In genomic region chr11:10993640-10994039, GRCh38 we compare ENCODE assay signal across 10 cellular contexts.
"Had no signal": no experiment of that assay in that cellular context is flagged by ENCODE, and none has a peak within 500 bp of the region (broad histone marks: within the 10 kb centered on the region; RNA-seq: fewer than 3 reads in every experiment).

No MANE protein-coding gene starts in this region.

- H3K9me3 ChIP-seq: HAP-1 had no signal

- H3K27ac ChIP-seq: HL-60, KMS-11 had no signal

- H3K4me3 Mint-ChIP-seq: HFFc6, IgD-negative memory B cell had no signal

- ATAC-seq: HCT116, HepG2 had no signal

- H3K9me3 Mint-ChIP-seq: HFFc6 had no signal

- DNase-seq: GOT3, H7, HFFc6, KBM-7 had no signal

- H3K36me3 ChIP-seq: HAP-1 had no signal

- H3K27ac Mint-ChIP-seq: HFFc6, IgD-negative memory B cell had no signal

- H3K9ac ChIP-seq: KMS-11 had no signal

- H3K4me3 ChIP-seq: HAP-1 had no signal

- H3K4me2 ChIP-seq: KMS-11 had no signal
